19 cellular contexts compared by ENCODE assay signal in genomic region chr16:71353736-71354135, GRCh38. TPM values are rescaled to one million over a fixed set of nuclear protein-coding genes. Genes with fewer than 3 reads are reported as not detected.
DNase-seq lines count a peak whose midpoint lies in the region; ATAC-seq and TF ChIP-seq lines count a peak whose summit lies in the region.
"Had no signal": no experiment of that assay in that cellular context is flagged by ENCODE, and none has a peak within 500 bp of the region (broad histone marks: within the 10 kb centered on the region; RNA-seq: fewer than 3 reads in every experiment).

No MANE protein-coding gene starts in this region.

- CTCF ChIA-PET in activated CD8-positive, alpha-beta memory T cell treated with anti-CD3 and anti-CD28 coated beads, Interleukin-2, amount 10 ng/mL, durations not matched to agents 7 days and 5 days (lab: Charles Lee) = interaction anchor here (1.8 kb wide), 1 partner anchor 11 kb away, joined by 5 read pairs; no protein-coding TSS in a partner anchor

- H3K9me3 Mint-ChIP-seq in activated CD8-positive, alpha-beta memory T cell treated with anti-CD3 and anti-CD28 coated beads, Interleukin-2, amount 10 ng/mL, durations not matched to agents 7 days and 5 days (ENCODE audit: low read depth) = no peaks in the 10 kb centered on the region
- peaks cover 3% of the 10 kb centered on the region for H3K9me3 Mint-ChIP-seq in glutamatergic neuron (ENCODE audit: unreplicated experiment)
- H3K9me3 Mint-ChIP-seq: CD14-positive monocyte had no signal

- H3K36me3 Mint-ChIP-seq in activated CD8-positive, alpha-beta memory T cell treated with anti-CD3 and anti-CD28 coated beads, Interleukin-2, amount 10 ng/mL, durations not matched to agents 7 days and 5 days = no peaks in the 10 kb centered on the region
- no peaks in the 10 kb centered on the region for H3K36me3 Mint-ChIP-seq in glutamatergic neuron (ENCODE audit: unreplicated experiment)
- H3K36me3 Mint-ChIP-seq: CD14-positive monocyte had no signal

- TF ChIP-seq CTCF in glutamatergic neuron (IDR thresholded peaks at IDR 0.05; ENCODE audit: partially characterized antibody, unreplicated experiment) = no peak

- no peak for ATAC-seq in activated CD8-positive, alpha-beta memory T cell treated with anti-CD3 and anti-CD28 coated beads, Interleukin-2, amount 10 ng/mL, durations not matched to agents 7 days and 5 days

- peak; percentile 3 for DNase-seq in activated CD8-positive, alpha-beta memory T cell treated with anti-CD3 and anti-CD28 coated beads, Interleukin-2, amount 50 U/mL, for 48 hours
- DNase-seq in activated CD8-positive, alpha-beta memory T cell treated with anti-CD3 and anti-CD28 coated beads, Interleukin-2, amount 10 ng/mL, durations not matched to agents 7 days and 5 days = no peak
- peak; percentile 62 for DNase-seq in cerebellar cortex (ENCODE audit: low spot score)
- peak; percentile 3 for DNase-seq in midbrain (lab: John Stamatoyannopoulos, UW)
- no peak for DNase-seq in glutamatergic neuron
- no peak for DNase-seq in T-helper 2 cell
- DNase-seq in NK-92 (lab: John Stamatoyannopoulos, UW; ENCODE audit: unreplicated experiment) = no peak
- DNase-seq: ACHN; AML-193; COR-L47; IMR-90; Kasumi-1; MM.1S; NCI-H1105; NCI-H1694 treated with DMSO at 0.1 percent for 48 hours; NK-92 treated with Interleukin-12 subunit alpha and Interleukin-12 subunit beta, amount 100 ng/mL, for 24 hours; RPMI8226; SIG-M5 had no signal

- no peak overlapping the region for H3K27ac Mint-ChIP-seq in activated CD8-positive, alpha-beta memory T cell treated with anti-CD3 and anti-CD28 coated beads, Interleukin-2, amount 10 ng/mL, durations not matched to agents 7 days and 5 days
- no peak overlapping the region for H3K27ac Mint-ChIP-seq in glutamatergic neuron (ENCODE audit: unreplicated experiment)
- H3K27ac Mint-ChIP-seq: CD14-positive monocyte had no signal

- H3K4me3 Mint-ChIP-seq in activated CD8-positive, alpha-beta memory T cell treated with anti-CD3 and anti-CD28 coated beads, Interleukin-2, amount 10 ng/mL, durations not matched to agents 7 days and 5 days = no peak overlapping the region
- no peak overlapping the region for H3K4me3 Mint-ChIP-seq in glutamatergic neuron (ENCODE audit: unreplicated experiment)
- H3K4me3 Mint-ChIP-seq: CD14-positive monocyte had no signal

- peaks cover 11% of the 10 kb centered on the region for H3K27me3 Mint-ChIP-seq in activated CD8-positive, alpha-beta memory T cell treated with anti-CD3 and anti-CD28 coated beads, Interleukin-2, amount 10 ng/mL, durations not matched to agents 7 days and 5 days
- peaks cover 2% of the 10 kb centered on the region for H3K27me3 Mint-ChIP-seq in glutamatergic neuron (ENCODE audit: unreplicated experiment)

- peaks cover 2% of the 10 kb centered on the region for H3K4me1 Mint-ChIP-seq in activated CD8-positive, alpha-beta memory T cell treated with anti-CD3 and anti-CD28 coated beads, Interleukin-2, amount 10 ng/mL, durations not matched to agents 7 days and 5 days
- no peaks in the 10 kb centered on the region for H3K4me1 Mint-ChIP-seq in glutamatergic neuron (ENCODE audit: low read depth, unreplicated experiment)

RNA-seq across cellular contexts. Expression of gene CALB2, which starts 4.8 kb away (rescaled TPM):
- not detected for total RNA-seq in activated CD8-positive, alpha-beta memory T cell treated with anti-CD3 and anti-CD28 coated beads, Interleukin-2, amount 10 ng/mL, durations not matched to agents 7 days and 5 days
- total RNA-seq in glutamatergic neuron (ENCODE audit: unreplicated experiment) = 0.39 TPM

Comparison
In these comparisons a context has a peak if more than half of its experiments do, and no peak if none do; other contexts are left out.
1. DNase-seq: peak in activated CD8-positive, alpha-beta memory T cell treated with anti-CD3 and anti-CD28 coated beads, Interleukin-2, amount 50 U/mL, for 48 hours (single experiment), cerebellar cortex (single experiment) and midbrain (single experiment); none in activated CD8-positive, alpha-beta memory T cell treated with anti-CD3 and anti-CD28 coated beads, Interleukin-2, amount 10 ng/mL, durations not matched to agents 7 days and 5 days (single experiment), glutamatergic neuron (single experiment), T-helper 2 cell (0 of 5) and NK-92 (single experiment).